Comparison of ENCODE assay signal across 19 cellular contexts in the genomic region with DNA sequence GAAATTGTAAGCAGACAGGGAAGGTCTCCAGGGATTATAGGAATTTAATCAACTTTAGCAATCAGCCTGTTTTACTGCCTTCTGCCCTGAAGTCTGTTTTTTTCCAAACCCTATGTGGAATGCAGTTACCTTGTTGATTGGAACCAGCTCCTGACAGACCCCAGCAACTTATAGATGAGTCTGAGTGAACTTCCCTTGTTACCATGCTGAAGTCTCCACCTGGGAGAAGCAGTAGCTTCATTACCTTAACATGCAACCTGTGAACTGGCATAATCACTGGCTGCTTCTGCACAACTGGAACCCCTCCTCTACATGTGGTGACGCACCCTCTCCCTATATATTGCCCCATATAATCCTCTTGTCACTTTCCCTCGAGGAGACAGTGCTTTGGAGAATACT.
DNase-seq lines count a peak whose midpoint lies in the region; ATAC-seq, FAIRE-seq and TF ChIP-seq lines count a peak whose summit lies in the region.
"Had no signal": no experiment of that assay in that cellular context is flagged by ENCODE, and none has a peak within 500 bp of the region (broad histone marks: within the 10 kb centered on the region; RNA-seq: fewer than 3 reads in every experiment).

No MANE protein-coding gene starts in this region.

- POLR2A ChIA-PET in H1 (lab: Charles Lee; ENCODE audit: partially characterized antibody) = interaction anchor here (0.9 kb wide), 1 partner anchor 16 kb away, joined by 3 read pairs; no protein-coding TSS in a partner anchor

- H3K4me1 ChIP-seq in cardiac muscle cell (ENCODE audit: low read depth) (peaks cover 22% of the 10 kb centered on the region), heart left ventricle (no peaks in the 10 kb centered on the region), H1 (replicated peaks in 1 of 4; ENCODE audit: control insufficient read depth in 3 of 4, insufficient read depth in 4 of 4, low read length in 3 of 4) (peaks cover 4 to 32% (median 10%) of the 10 kb centered on the region in 4 experiments), mesenchymal stem cell (ENCODE audit: control insufficient read depth, insufficient read depth, low read depth, low read length) (peaks cover 3% of the 10 kb centered on the region), upper lobe of right lung (peaks cover 3% of the 10 kb centered on the region)
- H3K4me1 ChIP-seq: lower lobe of right lung had no signal

- no peak for TF ChIP-seq EP300 in H1 (IDR thresholded peaks at IDR 0.05; ENCODE audit: borderline replicate concordance in 1 of 2, low read depth in 2 of 2, low read length in 2 of 2)

- H2AK5ac ChIP-seq in H1 (ENCODE audit: low read depth, low read length) = no peak overlapping the region
- H2AK5ac ChIP-seq in mesenchymal stem cell (ENCODE audit: low read length, severe bottlenecking) = no peak overlapping the region

- TF ChIP-seq RAD21 in H1 (IDR thresholded peaks at IDR 0.05 in 1 of 2, conservative IDR thresholded peaks at IDR 0.05 in 1 of 2; ENCODE audit: low read depth in 2 of 2, low read length in 2 of 2) = no peak

- intact Hi-C loops in heart left ventricle (cut with DNase I) (no loop called here), upper lobe of right lung (cut with DNase I) (no loop called here)

- H3K23ac ChIP-seq in H1 (ENCODE audit: insufficient read length) = no peak overlapping the region
- H3K23ac ChIP-seq in mesenchymal stem cell (ENCODE audit: low read length in 2 of 2) = peak overlapping the region in 1 of 2 experiments; percentile 23

- H3K27me3 ChIP-seq in cardiac muscle cell = no peaks in the 10 kb centered on the region
- no peaks in the 10 kb centered on the region for H3K27me3 ChIP-seq in heart left ventricle
- no peaks in the 10 kb centered on the region for H3K27me3 ChIP-seq in H1 (replicated peaks in 1 of 4; ENCODE audit: control insufficient read depth in 3 of 4, extremely low read depth in 1 of 4, insufficient read depth in 3 of 4, low read length in 3 of 4)
- H3K27me3 ChIP-seq in mesenchymal stem cell (ENCODE audit: control insufficient read depth in 1 of 2, insufficient read depth in 1 of 2, low read length in 2 of 2) = no peaks in the 10 kb centered on the region
- no peaks in the 10 kb centered on the region for H3K27me3 ChIP-seq in upper lobe of right lung
- H3K27me3 ChIP-seq: BLaER1 treated with 17β-estradiol and CSF1 and Interleukin-3, amounts not matched to agents 10 nM and 100 nM; gastroesophageal sphincter; SJSA1 had no signal

- peak overlapping the region; percentile 55 for H4K5ac ChIP-seq in H1 (ENCODE audit: insufficient read length, low read depth, low read length)

- FAIRE-seq in H1 (lab: Jason Lieb, UNC) = no peak
- FAIRE-seq: urothelium cell line had no signal

- peak overlapping the region; percentile 50 for H4K91ac ChIP-seq in H1 (replicated peaks; ENCODE audit: insufficient read length, low read length)
- H4K91ac ChIP-seq in mesenchymal stem cell (ENCODE audit: low read length) = no peak overlapping the region

- H2BK120ac ChIP-seq in H1 (replicated peaks; ENCODE audit: low read depth, low read length) = peak overlapping the region; percentile 36
- H2BK120ac ChIP-seq in mesenchymal stem cell (ENCODE audit: low read depth, low read length) = no peak overlapping the region

- no peaks in the 10 kb centered on the region for H3K79me1 ChIP-seq in H1 (ENCODE audit: low read depth, low read length)
- no peaks in the 10 kb centered on the region for H3K79me1 ChIP-seq in mesenchymal stem cell (replicated peaks; ENCODE audit: low read length, poor library complexity, severe bottlenecking)

- no peak overlapping the region for H3K9ac ChIP-seq in H1 (replicated peaks in 1 of 4; ENCODE audit: extremely low read depth in 1 of 4, low read depth in 3 of 4, low read length in 3 of 4)
- H3K9ac ChIP-seq in mesenchymal stem cell (ENCODE audit: low read length) = peak overlapping the region; percentile 26
- H3K9ac ChIP-seq: BLaER1 treated with 17β-estradiol and CSF1 and Interleukin-3, amounts not matched to agents 10 nM and 100 nM had no signal

- no peaks in the 10 kb centered on the region for H3K23me2 ChIP-seq in H1 (ENCODE audit: low read depth, low read length)

- no peak overlapping the region for H3K4ac ChIP-seq in H1 (replicated peaks; ENCODE audit: insufficient read length, low read depth, low read length)
- H3K4ac ChIP-seq in mesenchymal stem cell (ENCODE audit: low read depth in 1 of 2, low read length in 2 of 2) = no peak overlapping the region

- H2AFZ ChIP-seq in H1 (ENCODE audit: low read length) = no peak overlapping the region
- no peak overlapping the region for H2AFZ ChIP-seq in mesenchymal stem cell (ENCODE audit: low read depth, low read length)

- no peak overlapping the region for H4K8ac ChIP-seq in H1 (ENCODE audit: extremely low read depth, insufficient read depth, low read length)
- no peak overlapping the region for H4K8ac ChIP-seq in mesenchymal stem cell (ENCODE audit: low read length)

- no peaks in the 10 kb centered on the region for H3K79me2 ChIP-seq in H1 (ENCODE audit: control insufficient read depth in 1 of 2, insufficient read depth in 2 of 2, low read length in 2 of 2)

- CTCF ChIA-PET in H1 (lab: Charles Lee; ENCODE audit: partially characterized antibody) = interaction anchor here (0.9 kb wide), 1 partner anchor 8 kb away, joined by 4 read pairs; no protein-coding TSS in a partner anchor

- H2BK20ac ChIP-seq in H1 (ENCODE audit: low read length) = peak overlapping the region; percentile 87; the same call in 1 of the 2 replicates

- no peaks in the 10 kb centered on the region for H3K9me3 ChIP-seq in cardiac muscle cell (ENCODE audit: low read depth)
- no peaks in the 10 kb centered on the region for H3K9me3 ChIP-seq in heart left ventricle
- no peaks in the 10 kb centered on the region for H3K9me3 ChIP-seq in H1 (ENCODE audit: insufficient read depth in 2 of 2, low read depth in 1 of 2, low read length in 1 of 2)
- H3K9me3 ChIP-seq in mesenchymal stem cell (ENCODE audit: control insufficient read depth, low read length) = peaks cover 10% of the 10 kb centered on the region
- H3K9me3 ChIP-seq in upper lobe of right lung = no peaks in the 10 kb centered on the region
- H3K9me3 ChIP-seq: BLaER1 treated with 17β-estradiol and CSF1 and Interleukin-3, amounts not matched to agents 10 nM and 100 nM; gastroesophageal sphincter; lower lobe of right lung had no signal

- H3K14ac ChIP-seq in H1 (ENCODE audit: insufficient read length) = no peak overlapping the region
- no peak overlapping the region for H3K14ac ChIP-seq in mesenchymal stem cell (ENCODE audit: low read length in 2 of 2)

- H3K56ac ChIP-seq in H1 (replicated peaks; ENCODE audit: insufficient read length, low read depth, low read length) = no peak overlapping the region

- H3K36me3 ChIP-seq in cardiac muscle cell = no peaks in the 10 kb centered on the region
- H3K36me3 ChIP-seq in heart left ventricle = no peaks in the 10 kb centered on the region
- no peaks in the 10 kb centered on the region for H3K36me3 ChIP-seq in H1 (ENCODE audit: control insufficient read depth in 2 of 4, insufficient read depth in 4 of 4, low read length in 3 of 4)
- H3K36me3 ChIP-seq in mesenchymal stem cell (ENCODE audit: control insufficient read depth in 1 of 2, insufficient read depth in 2 of 2, low read depth in 1 of 2, low read length in 2 of 2) = no peaks in the 10 kb centered on the region
- no peaks in the 10 kb centered on the region for H3K36me3 ChIP-seq in upper lobe of right lung
- H3K36me3 ChIP-seq: BLaER1 treated with 17β-estradiol and CSF1 and Interleukin-3, amounts not matched to agents 10 nM and 100 nM; gastroesophageal sphincter; lower lobe of right lung; SJSA1 had no signal

- peak overlapping the region; percentile 69; the same call in 1 of the 2 replicates for H2BK5ac ChIP-seq in H1 (ENCODE audit: low read depth, low read length)
- H2BK5ac ChIP-seq in mesenchymal stem cell (ENCODE audit: low read depth, low read length, poor library complexity, severe bottlenecking) = no peak overlapping the region

- DNase-seq in cardiac muscle cell (ENCODE audit: low read depth in 1 of 2, low spot score in 1 of 2) (no peak), heart left ventricle (no peak), H1 (ENCODE audit: low read depth in 1 of 2, low spot score in 2 of 2) (no peak), mesenchymal stem cell (no peak), upper lobe of right lung (no peak)
- no peak for DNase-seq in stimulated activated CD4-positive, alpha-beta T cell treated with anti-CD3 and anti-CD28 coated beads, Interleukin-1b, Interleukin-23, amount 100 ng/mL, for 48 hours
- DNase-seq: activated CD4-positive, alpha-beta T cell treated with anti-CD3 and anti-CD28 coated beads for 48 hours; activated CD8-positive, alpha-beta memory T cell treated with anti-CD3 and anti-CD28 coated beads, Interleukin-2, amount 50 U/mL, for 48 hours; activated naive CD4-positive, alpha-beta T cell treated with Interleukin-2 at 50 U/mL for 16 hours; lower lobe of right lung; MM.1S; NCI-H1930; stimulated activated naive CD4-positive, alpha-beta T cell treated with Interleukin-2 at 50 U/mL for 16 hours had no signal

- TF ChIP-seq POLR2A in heart left ventricle (IDR thresholded peaks at IDR 0.05) (no peak), H1 (IDR thresholded peaks at IDR 0.05; ENCODE audit: control extremely low read depth in 1 of 2, low read depth in 2 of 2, low read length in 2 of 2) (no peak)

- H2BK15ac ChIP-seq in H1 (ENCODE audit: low read length) (no peak overlapping the region), mesenchymal stem cell (ENCODE audit: low read depth, poor library complexity, severe bottlenecking) (no peak overlapping the region)

- H2BK12ac ChIP-seq in H1 (ENCODE audit: low read depth, low read length) (peak overlapping the region; percentile 28; the same call in 1 of the 2 replicates), mesenchymal stem cell (ENCODE audit: low read length in 2 of 2) (no peak overlapping the region)

- H4K20me1 ChIP-seq in H1 (replicated peaks in 1 of 2; ENCODE audit: control insufficient read depth in 1 of 2, insufficient read depth in 2 of 2, low read length in 2 of 2) = no peaks in the 10 kb centered on the region
- H4K20me1 ChIP-seq: BLaER1 treated with 17β-estradiol and CSF1 and Interleukin-3, amounts not matched to agents 10 nM and 100 nM had no signal

- H3K27ac ChIP-seq in cardiac muscle cell (peak overlapping the region; percentile 47), heart left ventricle (no peak overlapping the region), H1 (ENCODE audit: low read depth, low read length) (no peak overlapping the region), mesenchymal stem cell (ENCODE audit: low read length, poor library complexity, severe bottlenecking) (peak overlapping the region; percentile 17), upper lobe of right lung (no peak overlapping the region)
- H3K27ac ChIP-seq: BLaER1 treated with 17β-estradiol and CSF1 and Interleukin-3, amounts not matched to agents 10 nM and 100 nM; gastroesophageal sphincter; lower lobe of right lung had no signal

- H3K4me3 ChIP-seq in cardiac muscle cell = no peak overlapping the region
- H3K4me3 ChIP-seq in heart left ventricle = no peak overlapping the region
- no peak overlapping the region for H3K4me3 ChIP-seq in H1 (ENCODE audit: extremely low read depth in 1 of 4, insufficient read depth in 2 of 4, low read depth in 3 of 4, low read length in 4 of 4)
- H3K4me3 ChIP-seq in mesenchymal stem cell (ENCODE audit: insufficient read depth in 1 of 2, low read depth in 1 of 2, low read length in 2 of 2) = peak overlapping the region in 1 of 2 experiments; percentile 38
- H3K4me3 ChIP-seq in upper lobe of right lung = no peak overlapping the region
- H3K4me3 ChIP-seq: BLaER1 treated with 17β-estradiol and CSF1 and Interleukin-3, amounts not matched to agents 10 nM and 100 nM; gastroesophageal sphincter; lower lobe of right lung; SJSA1 had no signal

- H3K18ac ChIP-seq in H1 (ENCODE audit: extremely low read depth, low read length) (peak overlapping the region; percentile 1; the same call in 1 of the 2 replicates), mesenchymal stem cell (ENCODE audit: low read depth in 1 of 2, low read length in 2 of 2) (no peak overlapping the region)

- 81 to 87% (median 85%) methylated on average over 2 of the region's 2 CpGs for WGBS in heart left ventricle, 4 donors
- 92% methylated on average over 2 of the region's 2 CpGs; no CpG with 5 or more reads in 1 of the 2 experiments for WGBS in H1 (ENCODE audit: extremely low coverage in 1 of 2, insufficient coverage in 1 of 2, insufficient read length in 1 of 2, insufficient replicate concordance in 2 of 2, low coverage in 1 of 2, low lambda C conversion rate in 2 of 2, missing lambda C conversion rate in 1 of 2), 2 experiments
- WGBS in mesenchymal stem cell = 56% methylated on average over 2 of the region's 2 CpGs

- H3K4me2 ChIP-seq in H1 (ENCODE audit: insufficient read depth in 1 of 2, low read depth in 2 of 2, low read length in 2 of 2) = no peak overlapping the region; a peak in 1 of 4 replicates
- no peak overlapping the region for H3K4me2 ChIP-seq in mesenchymal stem cell (ENCODE audit: low read length, poor library complexity, severe bottlenecking)

- ATAC-seq in heart left ventricle (no peak), upper lobe of right lung (peak; percentile 17), HG03139 (IDR thresholded peaks at IDR 0.05; ENCODE audit: unreplicated experiment) (no peak), HG03196 (IDR thresholded peaks at IDR 0.05; ENCODE audit: unreplicated experiment) (no peak)

- TF ChIP-seq CTCF in cardiac muscle cell (IDR thresholded peaks at IDR 0.05; ENCODE audit: low read depth, low read length) = no peak
- no peak for TF ChIP-seq CTCF in heart left ventricle (IDR thresholded peaks at IDR 0.05)
- no peak for TF ChIP-seq CTCF in H1 (IDR thresholded peaks at IDR 0.05; ENCODE audit: control extremely low read depth in 1 of 3, insufficient read depth in 1 of 3, low read depth in 1 of 3, low read length in 3 of 3)
- no peak for TF ChIP-seq CTCF in upper lobe of right lung (IDR thresholded peaks at IDR 0.05)

Comparison
In these comparisons a context has a peak if more than half of its experiments do, and no peak if none do; other contexts are left out.
1. H3K27ac ChIP-seq: peak in cardiac muscle cell (single experiment) and mesenchymal stem cell (single experiment); none in heart left ventricle (0 of 12), H1 (single experiment) and upper lobe of right lung (single experiment).